9 cellular contexts compared by ENCODE assay signal in the genomic region with DNA sequence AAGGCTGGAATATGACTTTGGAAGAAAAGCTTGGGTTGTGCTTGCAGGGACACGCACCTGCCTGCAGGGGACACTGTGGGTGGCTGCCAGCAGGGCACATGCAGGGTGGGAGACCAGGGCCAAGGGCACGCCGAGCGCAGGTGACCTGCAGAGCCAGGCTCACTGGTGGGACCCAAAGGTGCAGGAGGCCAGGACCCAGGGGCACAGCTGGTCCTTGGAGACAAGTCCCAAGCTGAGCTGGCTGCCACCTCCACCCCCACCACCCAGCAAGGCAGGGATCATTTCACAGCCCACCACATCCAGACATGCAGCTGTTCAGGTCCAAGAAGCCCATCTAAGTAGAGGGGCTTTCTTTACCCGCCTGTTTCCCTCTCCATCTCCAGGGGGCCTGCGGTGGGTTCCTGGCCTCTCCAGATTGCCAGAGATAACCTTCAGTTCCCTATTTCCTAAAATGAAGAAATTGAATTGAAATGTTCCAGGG. TPM values are rescaled to one million over a fixed set of nuclear protein-coding genes. Genes with fewer than 3 reads are reported as not detected.
DNase-seq lines count a peak whose midpoint lies in the region; ATAC-seq and TF ChIP-seq lines count a peak whose summit lies in the region.
"Had no signal": no experiment of that assay in that cellular context is flagged by ENCODE, and none has a peak within 500 bp of the region (broad histone marks: within the 10 kb centered on the region; RNA-seq: fewer than 3 reads in every experiment).

No MANE protein-coding gene starts in this region.

- peaks cover 0 to 3% of the 10 kb centered on the region in 2 donors for H3K27me3 Mint-ChIP-seq in natural killer cell (ENCODE audit: low read depth in 2 of 2)
- H3K27me3 Mint-ChIP-seq in natural killer cell treated with Interleukin-12 subunit alpha and Interleukin-12 subunit beta and Interleukin-15 and Interleukin-18, amount 100 ng/mL, for 72 hours, result no peaks in the 10 kb centered on the region

- intact Hi-C loops in natural killer cell (cut with micrococcal nuclease), result no loop called here

- TF ChIP-seq CTCF in natural killer cell (IDR thresholded peaks at IDR 0.05), result peak; percentile 16
- peak; percentile 29 to 59 for TF ChIP-seq CTCF in right atrium auricular region (IDR thresholded peaks at IDR 0.05)

- H3K27ac Mint-ChIP-seq in natural killer cell, result no peak overlapping the region
- no peak overlapping the region for H3K27ac Mint-ChIP-seq in natural killer cell treated with Interleukin-12 subunit alpha and Interleukin-12 subunit beta and Interleukin-15 and Interleukin-18, amount 100 ng/mL, for 72 hours

- H3K27ac ChIP-seq in right atrium auricular region, result no peak overlapping the region
- H3K27ac ChIP-seq: pancreas had no signal

- H3K36me3 ChIP-seq in right atrium auricular region, result no peaks in the 10 kb centered on the region
- H3K36me3 ChIP-seq: pancreas had no signal

- H3K9me3 ChIP-seq in right atrium auricular region, result no peaks in the 10 kb centered on the region
- H3K9me3 ChIP-seq: pancreas had no signal

- H3K4me1 Mint-ChIP-seq in natural killer cell, result peaks cover 5 to 15% of the 10 kb centered on the region in 2 donors
- peaks cover 16 to 17% of the 10 kb centered on the region in 2 donors for H3K4me1 Mint-ChIP-seq in natural killer cell treated with Interleukin-12 subunit alpha and Interleukin-12 subunit beta and Interleukin-15 and Interleukin-18, amount 100 ng/mL, for 72 hours (ENCODE audit: low read depth in 2 of 2)

- H3K4me3 ChIP-seq in right atrium auricular region, result no peak overlapping the region
- H3K4me3 ChIP-seq: pancreas had no signal

- peaks cover 0 to 35% of the 10 kb centered on the region in 2 donors for H3K4me1 ChIP-seq in right atrium auricular region
- H3K4me1 ChIP-seq: pancreas had no signal

- ATAC-seq in natural killer cell, result no peak
- no peak for ATAC-seq in natural killer cell treated with Interleukin-12 subunit alpha and Interleukin-12 subunit beta and Interleukin-15 and Interleukin-18, amount 100 ng/mL, for 72 hours
- no peak for ATAC-seq in activated CD4-positive, CD25-positive, alpha-beta regulatory T cell treated with anti-CD3 and anti-CD28 coated beads, Interleukin-2, amount 50 U/mL, for 24 hours

- H3K4me3 Mint-ChIP-seq in natural killer cell, result no peak overlapping the region
- H3K4me3 Mint-ChIP-seq in natural killer cell treated with Interleukin-12 subunit alpha and Interleukin-12 subunit beta and Interleukin-15 and Interleukin-18, amount 100 ng/mL, for 72 hours, result no peak overlapping the region

- H3K27me3 ChIP-seq in right atrium auricular region, result no peaks in the 10 kb centered on the region
- H3K27me3 ChIP-seq: pancreas had no signal

- H3K9me3 Mint-ChIP-seq in natural killer cell, result no peaks in the 10 kb centered on the region
- H3K9me3 Mint-ChIP-seq in natural killer cell treated with Interleukin-12 subunit alpha and Interleukin-12 subunit beta and Interleukin-15 and Interleukin-18, amount 100 ng/mL, for 72 hours, result no peaks in the 10 kb centered on the region

- H3K36me3 Mint-ChIP-seq in natural killer cell, result no peaks in the 10 kb centered on the region
- H3K36me3 Mint-ChIP-seq in natural killer cell treated with Interleukin-12 subunit alpha and Interleukin-12 subunit beta and Interleukin-15 and Interleukin-18, amount 100 ng/mL, for 72 hours, result no peaks in the 10 kb centered on the region

- no peak for DNase-seq in natural killer cell
- no peak for DNase-seq in natural killer cell treated with Interleukin-12 subunit alpha and Interleukin-12 subunit beta and Interleukin-15 and Interleukin-18, amount 100 ng/mL, for 72 hours (ENCODE audit: low spot score)
- DNase-seq in SK-N-DZ (ENCODE audit: low spot score), result peak; percentile 41
- DNase-seq in right atrium auricular region (ENCODE audit: low spot score), result no peak
- no peak for DNase-seq in NCI-H2081 (lab: John Stamatoyannopoulos, UW)
- DNase-seq in HK-2 (ENCODE audit: unreplicated experiment), result no peak
- no peak for DNase-seq in activated naive CD4-positive, alpha-beta T cell (lab: John Stamatoyannopoulos, UW)

RNA-seq across cellular contexts. Expression of a gene that starts 13.8 kb away (rescaled TPM):
- total RNA-seq in natural killer cell (10 to 100 TPM in 2 of 3 donors, 1 to 10 TPM in 1; 8.5 to 14.7 (median 10.5) TPM), right atrium auricular region (10 to 100 TPM in 1 of 2 donors, 1 to 10 TPM in 1; 9.5 to 12.1 TPM)
- 10 to 100 TPM; 12.2 to 17.0 TPM for total RNA-seq in natural killer cell treated with Interleukin-12 subunit alpha and Interleukin-12 subunit beta and Interleukin-15 and Interleukin-18, amount 100 ng/mL, for 72 hours
- polyA plus RNA-seq in SK-N-DZ (2014; cell fraction: cytosol; rRNA removed), result 5.3 and 11.7 TPM in 2 replicates
- polyA plus RNA-seq in SK-N-DZ (2014; cell fraction: nucleus; rRNA removed), result 4.5 and 5.8 TPM in 2 replicates

RNA-seq across cellular contexts. Expression of a gene that starts 21.2 kb away (rescaled TPM):
- 10 to 100 TPM; 16.9 to 26.5 (median 20.5) TPM for total RNA-seq in natural killer cell
- total RNA-seq in natural killer cell treated with Interleukin-12 subunit alpha and Interleukin-12 subunit beta and Interleukin-15 and Interleukin-18, amount 100 ng/mL, for 72 hours, result 10 to 100 TPM; 66.4 to 87.5 TPM
- 101 and 124 TPM in 2 replicates for polyA plus RNA-seq in SK-N-DZ (2014; cell fraction: cytosol; rRNA removed)
- 33.7 and 34.4 TPM in 2 replicates for polyA plus RNA-seq in SK-N-DZ (2014; cell fraction: nucleus; rRNA removed)
- 1 to 10 TPM; 6.0 to 8.5 TPM for total RNA-seq in right atrium auricular region
